26 cellular contexts compared by ENCODE assay signal in the genomic region with DNA sequence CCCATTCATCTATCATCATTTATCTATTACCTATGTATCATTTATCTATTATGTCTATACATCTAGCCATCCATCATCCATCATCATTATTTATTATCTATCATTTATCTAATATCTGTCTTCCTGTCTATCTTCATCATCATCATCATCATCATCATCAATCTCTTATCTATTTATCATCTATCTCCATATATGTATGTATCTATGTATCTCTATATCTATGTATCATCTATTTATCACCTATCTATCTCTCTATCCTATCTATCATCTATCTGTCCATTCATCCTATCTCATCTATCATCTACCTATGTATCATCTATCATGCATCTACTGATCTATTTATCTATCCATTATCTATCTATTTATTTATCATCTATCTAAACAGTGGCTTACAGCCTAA. TPM values are rescaled to one million over a fixed set of nuclear protein-coding genes. Genes with fewer than 3 reads are reported as not detected.
DNase-seq lines count a peak whose midpoint lies in the region; ATAC-seq, FAIRE-seq and TF ChIP-seq lines count a peak whose summit lies in the region.
"Had no signal": no experiment of that assay in that cellular context is flagged by ENCODE, and none has a peak within 500 bp of the region (broad histone marks: within the 10 kb centered on the region; RNA-seq: fewer than 3 reads in every experiment).

No MANE protein-coding gene starts in this region.

- no peak for FAIRE-seq in K562 (lab: Jason Lieb, UNC)
- FAIRE-seq: A204.1, GM12878, GM12892, GM18507 had no signal

- no peaks in the 10 kb centered on the region for H4K20me1 ChIP-seq in K562 (replicated peaks; ENCODE audit: control insufficient read depth, insufficient read depth, low read length)
- H4K20me1 ChIP-seq: BLaER1 had no signal

- POLR2A ChIA-PET in K562 (lab: Yijun Ruan, JAX), result no interaction called here

- no TSS peak for BruUV-seq in K562 (replicated peaks; lab: Mats Ljungman, UMichigan)

- DNase-seq in adipocyte (ENCODE audit: low read depth) (no peak), K562 (ENCODE audit: extremely low read depth in 1 of 4, low spot score in 3 of 4) (no peak), T-helper 2 cell (no peak)
- DNase-seq: 8988T; ACHN; BE2C; CD4-positive, alpha-beta memory T cell; CD4-positive, CD25-positive, alpha-beta regulatory T cell; CD8-positive, alpha-beta memory T cell; COR-L47; DMS 273 treated with DMSO at 0.1 percent for 48 hours; DMS153; DMS53; DMS79; DND-41; EL; GDM1 had no signal

- H3K4me1 ChIP-seq in adipocyte (ENCODE audit: control insufficient read depth, insufficient read depth, low read length) (peaks cover 23% of the 10 kb centered on the region), K562 (replicated peaks in 1 of 2; ENCODE audit: control insufficient read depth in 2 of 2, insufficient read depth in 2 of 2, low read length in 2 of 2) (peaks cover 0 to 20% of the 10 kb centered on the region in 2 experiments; a peak in 3 of 5 replicates), subcutaneous abdominal adipose tissue (ENCODE audit: control insufficient read depth in 5 of 5, insufficient read depth in 5 of 5, low read length in 5 of 5) (peaks cover 0 to 52% (median 31%) of the 10 kb centered on the region in 5 donors)
- H3K4me1 ChIP-seq: BE2C had no signal

- TF ChIP-seq CTCF in K562 (IDR thresholded peaks at IDR 0.05 in 2 of 3, conservative IDR thresholded peaks at IDR 0.05 in 1 of 3; ENCODE audit: insufficient read depth in 2 of 3, low read depth in 1 of 3, low read length in 3 of 3), result no peak

- in situ Hi-C loops in K562 (cut with MboI), result no loop called here

- no peak overlapping the region for H2AFZ ChIP-seq in K562 (ENCODE audit: low read depth, low read length)

- intact Hi-C loops in K562 (cut with micrococcal nuclease), result no loop called here

- H3K27ac ChIP-seq in K562 (ENCODE audit: extremely low read depth, low read depth, low read length), result no peak overlapping the region
- H3K27ac ChIP-seq in subcutaneous abdominal adipose tissue (ENCODE audit: low read depth, low read length), result peak overlapping the region; percentile 44
- H3K27ac ChIP-seq: BLaER1 had no signal

- peak overlapping the region; percentile 57 for H3K9ac ChIP-seq in adipocyte (ENCODE audit: low read length)
- no peak overlapping the region for H3K9ac ChIP-seq in K562 (ENCODE audit: insufficient read depth in 1 of 2, low read depth in 2 of 2, low read length in 2 of 2)
- no peak overlapping the region for H3K9ac ChIP-seq in subcutaneous abdominal adipose tissue (ENCODE audit: low read length in 5 of 5)
- H3K9ac ChIP-seq: BLaER1 had no signal

- H3K4me3 ChIP-seq in adipocyte (ENCODE audit: low read length) (no peak overlapping the region), K562 (no peak overlapping the region), subcutaneous abdominal adipose tissue (ENCODE audit: low read depth in 1 of 5, low read length in 5 of 5) (no peak overlapping the region)
- H3K4me3 ChIP-seq: BLaER1, GM12878 had no signal

- no peak for TF ChIP-seq EP300 in K562 (IDR thresholded peaks at IDR 0.05; ENCODE audit: low read length)

- no peak for TF ChIP-seq POLR2A in K562 (conservative IDR thresholded peaks at IDR 0.05)

- no peak for TF ChIP-seq RAD21 in K562 (CRISPR knock-in tag; conservative IDR thresholded peaks at IDR 0.05 in 1 of 2, IDR thresholded peaks at IDR 0.05 in 1 of 2)

- ATAC-seq in K562 (no peak), HG02678 (IDR thresholded peaks at IDR 0.05; ENCODE audit: unreplicated experiment) (no peak)
- ATAC-seq: GM12878 had no signal

- H3K27me3 ChIP-seq in adipocyte (replicated peaks; ENCODE audit: control insufficient read depth, insufficient read depth, low read length) (no peaks in the 10 kb centered on the region), K562 (ENCODE audit: control insufficient read depth in 2 of 2, insufficient read depth in 2 of 2, low read length in 2 of 2) (no peaks in the 10 kb centered on the region; a peak in 1 of 5 replicates), subcutaneous abdominal adipose tissue (ENCODE audit: control insufficient read depth in 5 of 5, insufficient read depth in 4 of 5, low read length in 5 of 5) (peaks cover 0 to 15% (median 0%) of the 10 kb centered on the region in 5 donors)
- H3K27me3 ChIP-seq: BE2C had no signal

- H3K4me2 ChIP-seq in K562 (ENCODE audit: insufficient read depth, low read length), result no peak overlapping the region
- H3K4me2 ChIP-seq: BLaER1 had no signal

- H3K9me1 ChIP-seq in K562 (ENCODE audit: control insufficient read depth, insufficient read depth, low read length), result no peaks in the 10 kb centered on the region

- CTCF ChIA-PET in K562 (lab: Yijun Ruan, JAX; ENCODE audit: low intra/inter-chr PET ratio), result no interaction called here

- H3K36me3 ChIP-seq in adipocyte (ENCODE audit: control insufficient read depth, insufficient read depth, low read length, severe bottlenecking), result no peaks in the 10 kb centered on the region
- H3K36me3 ChIP-seq in K562 (ENCODE audit: control insufficient read depth, insufficient read depth, low read length), result no peaks in the 10 kb centered on the region
- H3K36me3 ChIP-seq in subcutaneous abdominal adipose tissue (ENCODE audit: control insufficient read depth in 5 of 5, insufficient read depth in 5 of 5, low read length in 5 of 5), result no peaks in the 10 kb centered on the region
- H3K36me3 ChIP-seq: BE2C, BLaER1 had no signal

- H3K79me2 ChIP-seq in K562 (ENCODE audit: control insufficient read depth, insufficient read depth, low read length), result no peaks in the 10 kb centered on the region

- no peaks in the 10 kb centered on the region for H3K9me3 ChIP-seq in adipocyte (ENCODE audit: control insufficient read depth, low read length)
- no peaks in the 10 kb centered on the region for H3K9me3 ChIP-seq in K562 (replicated peaks; ENCODE audit: control insufficient read depth, insufficient read depth, low read depth, low read length)
- H3K9me3 ChIP-seq in subcutaneous abdominal adipose tissue (ENCODE audit: control insufficient read depth in 5 of 5, low read length in 5 of 5), result no peaks in the 10 kb centered on the region
- H3K9me3 ChIP-seq: BE2C had no signal

TF ChIP-seq in K562, 482 proteins besides CTCF, POLR2A, EP300 and RAD21:
- TF ChIP-seq PRPF4 (IDR thresholded peaks at IDR 0.05; ENCODE audit: insufficient read depth, low read depth, low read length, poor library complexity, severe bottlenecking) (no peak), ZNF695 (CRISPR knock-in tag; IDR thresholded peaks at IDR 0.05) (no peak), ZNF224 (CRISPR knock-in tag; IDR thresholded peaks at IDR 0.05) (no peak), HDAC3 (IDR thresholded peaks at IDR 0.05; ENCODE audit: borderline replicate concordance, partially characterized antibody) (no peak), DACH1 (IDR thresholded peaks at IDR 0.05; ENCODE audit: partially characterized antibody) (peak; percentile 65)
- TF ChIP-seq, protein P1, sequence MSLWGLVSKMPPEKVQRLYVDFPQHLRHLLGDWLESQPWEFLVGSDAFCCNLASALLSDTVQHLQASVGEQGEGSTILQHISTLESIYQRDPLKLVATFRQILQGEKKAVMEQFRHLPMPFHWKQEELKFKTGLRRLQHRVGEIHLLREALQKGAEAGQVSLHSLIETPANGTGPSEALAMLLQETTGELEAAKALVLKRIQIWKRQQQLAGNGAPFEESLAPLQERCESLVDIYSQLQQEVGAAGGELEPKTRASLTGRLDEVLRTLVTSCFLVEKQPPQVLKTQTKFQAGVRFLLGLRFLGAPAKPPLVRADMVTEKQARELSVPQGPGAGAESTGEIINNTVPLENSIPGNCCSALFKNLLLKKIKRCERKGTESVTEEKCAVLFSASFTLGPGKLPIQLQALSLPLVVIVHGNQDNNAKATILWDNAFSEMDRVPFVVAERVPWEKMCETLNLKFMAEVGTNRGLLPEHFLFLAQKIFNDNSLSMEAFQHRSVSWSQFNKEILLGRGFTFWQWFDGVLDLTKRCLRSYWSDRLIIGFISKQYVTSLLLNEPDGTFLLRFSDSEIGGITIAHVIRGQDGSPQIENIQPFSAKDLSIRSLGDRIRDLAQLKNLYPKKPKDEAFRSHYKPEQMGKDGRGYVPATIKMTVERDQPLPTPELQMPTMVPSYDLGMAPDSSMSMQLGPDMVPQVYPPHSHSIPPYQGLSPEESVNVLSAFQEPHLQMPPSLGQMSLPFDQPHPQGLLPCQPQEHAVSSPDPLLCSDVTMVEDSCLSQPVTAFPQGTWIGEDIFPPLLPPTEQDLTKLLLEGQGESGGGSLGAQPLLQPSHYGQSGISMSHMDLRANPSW (CRISPR knock-in tag; IDR thresholded peaks at IDR 0.05), result no peak
- TF ChIP-seq, protein P2, sequence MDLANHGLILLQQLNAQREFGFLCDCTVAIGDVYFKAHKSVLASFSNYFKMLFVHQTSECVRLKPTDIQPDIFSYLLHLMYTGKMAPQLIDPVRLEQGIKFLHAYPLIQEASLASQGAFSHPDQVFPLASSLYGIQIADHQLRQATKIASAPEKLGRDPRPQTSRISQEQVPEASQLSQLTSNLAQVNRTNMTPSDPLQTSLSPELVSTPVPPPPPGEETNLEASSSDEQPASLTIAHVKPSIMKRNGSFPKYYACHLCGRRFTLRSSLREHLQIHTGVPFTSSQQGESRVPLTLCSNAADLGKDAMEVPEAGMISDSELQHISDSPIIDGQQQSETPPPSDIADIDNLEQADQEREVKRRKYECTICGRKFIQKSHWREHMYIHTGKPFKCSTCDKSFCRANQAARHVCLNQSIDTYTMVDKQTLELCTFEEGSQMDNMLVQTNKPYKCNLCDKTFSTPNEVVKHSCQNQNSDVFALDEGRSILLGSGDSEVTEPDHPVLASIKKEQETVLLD (IDR thresholded peaks at IDR 0.05), result 0 out of 2 replicates have a peak, but pooled peaks have one; percentile 51
TF ChIP-seq in K562: peak in this region for 2.

RNA-seq across cellular contexts. Expression of a gene that starts 3.8 kb away (rescaled TPM):
- total RNA-seq in K562 (2011; cell fraction: chromatin; rRNA removed; ENCODE audit: low replicate concordance), result 3.2 and 3.6 TPM in 2 replicates
- 1.7 and 3.2 TPM in 2 replicates for total RNA-seq in K562 (2011; cell fraction: nucleolus; rRNA removed)
- 3.2 and 3.4 TPM in 2 replicates for total RNA-seq in K562 (2011; cell fraction: nucleoplasm; rRNA removed)
- total RNA-seq in K562 (2014; rRNA removed) (2.6 and 2.9 TPM in 2 replicates), K562 (2014; rRNA removed; fragmentation: Illumina TruSeq; extraction: Trizol) (2.0 and 2.3 TPM in 2 replicates), K562 (2015; rRNA removed; fragmentation: Illumina TruSeq; extraction: Trizol) (2.6 and 2.7 TPM in 2 replicates), K562 (2021) (3.8 and 4.4 TPM in 2 replicates)
- polyA plus RNA-seq in K562 (2011; rRNA removed) (3.6 and 5.6 TPM in 2 replicates), K562 (2014; fragmentation: Illumina TruSeq; extraction: Trizol) (3.8 and 4.0 TPM in 2 replicates), K562 (2014; fragmentation: Nextera tagmentation; extraction: Ambion mirVana) (1 to 10 TPM in 1 of 2 experiments, under 1 TPM in 1; 0.24 to 1.4 TPM), K562 (2014; rRNA removed) (3.4 and 3.7 TPM in 2 replicates)
- 4.7 and 5.5 TPM in 2 replicates for polyA plus RNA-seq in K562 (2011; cell fraction: cytosol; rRNA removed)
- polyA plus RNA-seq in K562 (2011; cell fraction: nucleus; rRNA removed), result 3.3 and 4.6 TPM in 2 replicates
- polyA plus RNA-seq in K562 (2012), result 9.1 and 12.6 TPM in 2 replicates
- polyA minus RNA-seq in K562 (2011; rRNA and poly(A)+ RNA removed), result 4.0 and 5.5 TPM in 2 replicates
- polyA minus RNA-seq in K562 (2011; cell fraction: cytosol; rRNA and poly(A)+ RNA removed), result 3.6 and 6.0 TPM in 2 replicates
- 1.5 and 2.8 TPM in 2 replicates for polyA minus RNA-seq in K562 (2011; cell fraction: nucleus; rRNA and poly(A)+ RNA removed)
- total RNA-seq: CD4-positive, alpha-beta memory T cell; CD4-positive, CD25-positive, alpha-beta regulatory T cell; CD8-positive, alpha-beta memory T cell; Daoy; GM12878 had no signal
- polyA plus RNA-seq: CD14-positive monocyte; CD4-positive, alpha-beta memory T cell; CD4-positive, CD25-positive, alpha-beta regulatory T cell; CD8-positive, alpha-beta memory T cell had no signal
